ENCODE assay signal across 29 cellular contexts in genomic region chr14:78207414-78207813, GRCh38.
"Had no signal": no experiment of that assay in that cellular context is flagged by ENCODE, and none has a peak within 500 bp of the region (broad histone marks: within the 10 kb centered on the region; RNA-seq: fewer than 3 reads in every experiment).

No MANE protein-coding gene starts in this region.

- H3K4me1 ChIP-seq: stomach, suprapubic skin, testis, thyroid gland, tibial artery, tibial nerve, transverse colon, upper lobe of left lung, upper lobe of right lung, uterus, vagina had no signal

- H3K27me3 ChIP-seq: stomach, suprapubic skin, testis, thyroid gland, tibial artery, tibial nerve, transverse colon, upper lobe of left lung, upper lobe of right lung, uterus, vagina had no signal

- H3K27me3 Mint-ChIP-seq: stimulated activated memory B cell treated with anti-CD40 and anti-IgM and Interleukin-4, amounts not matched to agents 10 μg/mL and 1 μg/mL and 100 μg/mL, for 72 hours; stimulated activated naive B cell treated with anti-CD40 and anti-IgM and Interleukin-4, amounts not matched to agents 10 μg/mL and 1 μg/mL and 100 μg/mL, for 72 hours; stimulated activated naive CD8-positive, alpha-beta T cell treated with anti-CD3 and anti-CD28 coated beads, Interleukin-15, amount 100 ng/mL, for 72 hours; stimulated activated naive CD8-positive, alpha-beta T cell treated with anti-CD3 and anti-CD28 coated beads, Interleukin-15, Interleukin-2, amounts not matched to agents 100 ng/mL and 50 ng/mL, for 24 hours; type B pancreatic cell had no signal

- DNase-seq: stimulated activated CD4-positive, alpha-beta T cell treated with anti-CD3 and anti-CD28 coated beads, Interleukin-2, amount 100 ng/mL, for 48 hours; stimulated activated CD4-positive, alpha-beta T cell treated with anti-CD3 and anti-CD28 coated beads, Interleukin-4, amount 100 ng/mL, for 1 hour; stimulated activated CD4-positive, alpha-beta T cell treated with anti-CD3 and anti-CD28 coated beads, Interleukin-4, amount 100 ng/mL, for 24 hours; stimulated activated CD4-positive, alpha-beta T cell treated with anti-CD3 and anti-CD28 coated beads, Interleukin-4, amount 100 ng/mL, for 4 hours; stimulated activated CD8-positive, alpha-beta memory T cell treated with anti-CD3 and anti-CD28 coated beads, Interleukin-4, amount 100 ng/mL, for 48 hours; stimulated activated naive B cell treated with anti-CD40 and anti-IgM and Interleukin-4, amounts not matched to agents 10 μg/mL and 1 μg/mL and 100 μg/mL, for 72 hours; stimulated activated naive CD4-positive, alpha-beta T cell; stimulated activated naive CD4-positive, alpha-beta T cell treated with Interleukin-2 at 50 U/mL for 16 hours; stimulated activated naive CD8-positive, alpha-beta T cell treated with anti-CD3 and anti-CD28 coated beads, Interleukin-15, amount 100 ng/mL, for 72 hours; stimulated activated naive CD8-positive, alpha-beta T cell treated with anti-CD3 and anti-CD28 coated beads, Interleukin-15, Interleukin-2, amounts not matched to agents 100 U/mL and 50 U/mL, for 24 hours; stomach; substantia nigra; testis; thyroid gland; tibial artery; transverse colon; trophoblast cell; upper lobe of left lung; upper lobe of right lung; uterus had no signal

- H3K9me3 ChIP-seq: testis, thoracic aorta, thyroid gland, uterus, vagina had no signal

- ATAC-seq: stimulated activated effector memory CD8-positive, alpha-beta T cell treated with anti-CD3 and anti-CD28 coated beads, Interleukin-12 subunit alpha, Interleukin-12 subunit beta, amount 100 ng/mL, for 72 hours; stimulated activated memory B cell treated with anti-CD40 and anti-IgM and Interleukin-4, amounts not matched to agents 10 μg/mL and 1 μg/mL and 100 μg/mL, for 72 hours; stimulated activated naive B cell treated with anti-CD40 and anti-IgM and Interleukin-4, amounts not matched to agents 10 μg/mL and 1 μg/mL and 100 μg/mL, for 72 hours; stimulated activated naive CD8-positive, alpha-beta T cell treated with anti-CD3 and anti-CD28 coated beads, Interleukin-15, amount 100 ng/mL, for 72 hours; stimulated activated naive CD8-positive, alpha-beta T cell treated with anti-CD3 and anti-CD28 coated beads, Interleukin-15, Interleukin-2, amounts not matched to agents 100 U/mL and 50 U/mL, for 24 hours; upper lobe of right lung had no signal

- H3K4me3 ChIP-seq: stomach, suprapubic skin, testis, thoracic aorta, thyroid gland, tibial artery, tibial nerve, transverse colon, upper lobe of left lung, upper lobe of right lung, uterus, vagina had no signal

- H3K36me3 ChIP-seq: stomach, suprapubic skin, thoracic aorta, thyroid gland, tibial artery, tibial nerve, transverse colon, upper lobe of left lung, upper lobe of right lung, uterus, vagina had no signal

- H3K4me3 Mint-ChIP-seq: stimulated activated effector memory CD8-positive, alpha-beta T cell treated with anti-CD3 and anti-CD28 coated beads, Interleukin-12 subunit alpha, Interleukin-12 subunit beta, amount 100 ng/mL, for 72 hours; stimulated activated memory B cell treated with anti-CD40 and anti-IgM and Interleukin-4, amounts not matched to agents 10 μg/mL and 1 μg/mL and 100 μg/mL, for 72 hours; stimulated activated naive B cell treated with anti-CD40 and anti-IgM and Interleukin-4, amounts not matched to agents 10 μg/mL and 1 μg/mL and 100 μg/mL, for 72 hours; stimulated activated naive CD8-positive, alpha-beta T cell treated with anti-CD3 and anti-CD28 coated beads, Interleukin-15, amount 100 ng/mL, for 72 hours; stimulated activated naive CD8-positive, alpha-beta T cell treated with anti-CD3 and anti-CD28 coated beads, Interleukin-15, Interleukin-2, amounts not matched to agents 100 ng/mL and 50 ng/mL, for 24 hours; type B pancreatic cell had no signal

- H3K27ac Mint-ChIP-seq: stimulated activated effector memory CD8-positive, alpha-beta T cell treated with anti-CD3 and anti-CD28 coated beads, Interleukin-12 subunit alpha, Interleukin-12 subunit beta, amount 100 ng/mL, for 72 hours; stimulated activated memory B cell treated with anti-CD40 and anti-IgM and Interleukin-4, amounts not matched to agents 10 μg/mL and 1 μg/mL and 100 μg/mL, for 72 hours; stimulated activated naive B cell treated with anti-CD40 and anti-IgM and Interleukin-4, amounts not matched to agents 10 μg/mL and 1 μg/mL and 100 μg/mL, for 72 hours; stimulated activated naive CD8-positive, alpha-beta T cell treated with anti-CD3 and anti-CD28 coated beads, Interleukin-15, amount 100 ng/mL, for 72 hours; stimulated activated naive CD8-positive, alpha-beta T cell treated with anti-CD3 and anti-CD28 coated beads, Interleukin-15, Interleukin-2, amounts not matched to agents 100 ng/mL and 50 ng/mL, for 24 hours; type B pancreatic cell had no signal

- H3K36me3 Mint-ChIP-seq: stimulated activated effector memory CD8-positive, alpha-beta T cell treated with anti-CD3 and anti-CD28 coated beads, Interleukin-12 subunit alpha, Interleukin-12 subunit beta, amount 100 ng/mL, for 72 hours; stimulated activated memory B cell treated with anti-CD40 and anti-IgM and Interleukin-4, amounts not matched to agents 10 μg/mL and 1 μg/mL and 100 μg/mL, for 72 hours; stimulated activated naive B cell treated with anti-CD40 and anti-IgM and Interleukin-4, amounts not matched to agents 10 μg/mL and 1 μg/mL and 100 μg/mL, for 72 hours; type B pancreatic cell had no signal

- H3K9me3 Mint-ChIP-seq: type B pancreatic cell had no signal

- H3K27ac ChIP-seq: stomach, suprapubic skin, testis, thoracic aorta, thyroid gland, tibial artery, tibial nerve, transverse colon, upper lobe of left lung, upper lobe of right lung, uterus, vagina had no signal

- FAIRE-seq: urothelium cell line had no signal
